8 cellular contexts compared by ENCODE assay signal in the genomic region with DNA sequence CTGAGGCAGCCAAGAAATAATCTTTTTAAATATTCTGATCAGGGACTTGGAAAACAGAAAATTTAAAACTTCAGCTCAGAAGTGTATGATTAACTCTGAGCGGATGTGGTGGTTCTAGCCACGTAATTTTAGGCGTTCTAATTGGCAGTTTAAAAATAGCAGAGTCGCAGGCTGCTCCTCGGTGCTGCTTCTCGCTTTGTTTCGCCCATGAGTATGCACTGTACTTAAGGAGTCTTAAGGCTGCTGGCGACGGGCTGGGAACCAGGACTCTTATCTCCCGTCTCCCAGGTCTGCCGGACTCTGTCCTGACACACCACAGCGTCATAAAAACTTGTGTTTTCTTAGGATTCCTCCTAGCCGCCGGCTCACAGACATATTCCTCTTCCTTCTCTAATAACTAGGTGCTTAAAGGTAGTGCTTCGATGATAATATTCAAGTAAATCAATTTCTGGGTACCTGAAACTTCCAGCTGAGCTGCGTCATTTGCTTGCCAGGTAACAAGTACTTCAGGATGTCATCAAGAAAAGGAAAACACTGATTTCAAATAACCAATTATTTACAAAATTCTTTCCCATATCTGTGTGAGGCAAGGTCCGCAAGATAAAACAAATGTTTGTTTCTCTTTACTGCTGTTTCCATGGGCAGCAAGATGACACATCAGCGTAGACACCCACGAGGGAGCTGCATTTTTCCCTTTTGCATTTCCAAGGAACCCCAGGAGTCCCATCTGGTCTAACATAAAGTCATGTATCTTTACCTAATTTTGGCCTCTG.
DNase-seq lines count a peak whose midpoint lies in the region; ATAC-seq and TF ChIP-seq lines count a peak whose summit lies in the region.

No MANE protein-coding gene starts in this region.

- H3K4me1 ChIP-seq in BLaER1 (peaks cover 39% of the 10 kb centered on the region), psoas muscle (no peaks in the 10 kb centered on the region)

- H3K27ac ChIP-seq in BLaER1: no peak overlapping the region
- H3K27ac ChIP-seq in psoas muscle: peak overlapping the region; percentile 41

- no peak overlapping the region; the same call in 1 of the 2 replicates for H3K9ac ChIP-seq in BLaER1

- H4K20me1 ChIP-seq in BLaER1: no peaks in the 10 kb centered on the region

- H3K4me2 ChIP-seq in BLaER1: peak overlapping the region; percentile 61

- H3K36me3 ChIP-seq in BLaER1 (no peaks in the 10 kb centered on the region), psoas muscle (ENCODE audit: insufficient read depth in 1 of 2, low read depth in 1 of 2) (no peaks in the 10 kb centered on the region)

- intact Hi-C loops in psoas muscle (cut with DNase I): no loop called here

- H3K9me3 ChIP-seq in BLaER1: peaks cover 17% of the 10 kb centered on the region
- H3K9me3 ChIP-seq in psoas muscle: no peaks in the 10 kb centered on the region

- ATAC-seq in GM19372 (IDR thresholded peaks at IDR 0.05; ENCODE audit: low read depth, unreplicated experiment) (peak; percentile 81), HG03460 (IDR thresholded peaks at IDR 0.05; ENCODE audit: unreplicated experiment) (peak; percentile 60), psoas muscle (no peak)

- no peaks in the 10 kb centered on the region for H3K27me3 ChIP-seq in BLaER1
- no peaks in the 10 kb centered on the region for H3K27me3 ChIP-seq in psoas muscle (ENCODE audit: insufficient read depth in 3 of 3, low read length in 2 of 3)

- peak; percentile 3 to 4 for DNase-seq in activated CD4-positive, alpha-beta T cell treated with anti-CD3 and anti-CD28 coated beads for 4 hours
- DNase-seq in fibroblast of the conjunctiva (ENCODE audit: low read depth): peak; percentile 38
- no peak for DNase-seq in psoas muscle
- no peak for DNase-seq in NCI-H510A treated with DMSO at 0.1 percent for 48 hours (lab: John Stamatoyannopoulos, UW)
- DNase-seq in NCI-H128 (lab: John Stamatoyannopoulos, UW; ENCODE audit: unreplicated experiment): no peak

- TF ChIP-seq CTCF in psoas muscle (IDR thresholded peaks at IDR 0.05): no peak

- H3K4me3 ChIP-seq in BLaER1 (no peak overlapping the region), psoas muscle (peak overlapping the region; percentile 15)

- 39 to 53% (median 49%) methylated on average over 19 of the region's 19 CpGs for WGBS in psoas muscle, 3 donors

Comparison
In these comparisons a context has a peak if more than half of its experiments do, and no peak if none do; other contexts are left out.
1. ATAC-seq: peak in GM19372 (single experiment) and HG03460 (single experiment); none in psoas muscle (0 of 4).
2. DNase-seq: peak in activated CD4-positive, alpha-beta T cell treated with anti-CD3 and anti-CD28 coated beads for 4 hours (2 of 2) and fibroblast of the conjunctiva (single experiment); none in psoas muscle (0 of 2), NCI-H510A treated with DMSO at 0.1 percent for 48 hours (single experiment) and NCI-H128 (single experiment).